ENCODE assay signal across 17 cellular contexts in genomic region chr4:38533024-38533556, GRCh38.
"Had no signal": no experiment of that assay in that cellular context is flagged by ENCODE, and none has a peak within 500 bp of the region (broad histone marks: within the 10 kb centered on the region; RNA-seq: fewer than 3 reads in every experiment).

No MANE protein-coding gene starts in this region.

- H3K4me3 ChIP-seq: heart right ventricle, mucosa of descending colon, suprapubic skin, upper lobe of left lung had no signal

- H3K9me3 Mint-ChIP-seq: endodermal cell, immature natural killer cell had no signal

- H3K27me3 Mint-ChIP-seq: activated naive CD8-positive, alpha-beta T cell; stimulated activated naive CD8-positive, alpha-beta T cell treated with anti-CD3 and anti-CD28 coated beads, Interleukin-15, Interleukin-2, amounts not matched to agents 100 ng/mL and 50 ng/mL, for 24 hours had no signal

- H3K36me3 Mint-ChIP-seq: activated naive CD8-positive, alpha-beta T cell; immature natural killer cell; memory B cell; naive B cell had no signal

- H3K9me3 ChIP-seq: heart right ventricle, mucosa of descending colon, suprapubic skin, upper lobe of left lung had no signal

- H3K27me3 ChIP-seq: heart right ventricle, suprapubic skin, upper lobe of left lung had no signal

- ATAC-seq: heart right ventricle, left ventricle myocardium superior, mucosa of descending colon had no signal

- DNase-seq: activated CD4-positive, alpha-beta T cell treated with anti-CD3 and anti-CD28 coated beads for 1 hour; activated gamma-delta T cell; endodermal cell; heart right ventricle; immature natural killer cell; kidney glomerular epithelial cell; left ventricle myocardium superior; mucosa of descending colon; naive B cell; occipital lobe; T-helper 2 cell; upper lobe of left lung; WERI-Rb-1 had no signal

- H3K4me1 Mint-ChIP-seq: endodermal cell had no signal

- H3K4me3 Mint-ChIP-seq: activated naive CD8-positive, alpha-beta T cell; endodermal cell; immature natural killer cell; memory B cell; naive B cell; stimulated activated naive CD8-positive, alpha-beta T cell treated with anti-CD3 and anti-CD28 coated beads, Interleukin-15, Interleukin-2, amounts not matched to agents 100 ng/mL and 50 ng/mL, for 24 hours had no signal

- H3K27ac Mint-ChIP-seq: activated naive CD8-positive, alpha-beta T cell; endodermal cell; memory B cell; stimulated activated naive CD8-positive, alpha-beta T cell treated with anti-CD3 and anti-CD28 coated beads, Interleukin-15, Interleukin-2, amounts not matched to agents 100 ng/mL and 50 ng/mL, for 24 hours had no signal

- H3K36me3 ChIP-seq: heart right ventricle, suprapubic skin, upper lobe of left lung, WERI-Rb-1 had no signal
